25 cellular contexts compared by ENCODE assay signal in the genomic region with DNA sequence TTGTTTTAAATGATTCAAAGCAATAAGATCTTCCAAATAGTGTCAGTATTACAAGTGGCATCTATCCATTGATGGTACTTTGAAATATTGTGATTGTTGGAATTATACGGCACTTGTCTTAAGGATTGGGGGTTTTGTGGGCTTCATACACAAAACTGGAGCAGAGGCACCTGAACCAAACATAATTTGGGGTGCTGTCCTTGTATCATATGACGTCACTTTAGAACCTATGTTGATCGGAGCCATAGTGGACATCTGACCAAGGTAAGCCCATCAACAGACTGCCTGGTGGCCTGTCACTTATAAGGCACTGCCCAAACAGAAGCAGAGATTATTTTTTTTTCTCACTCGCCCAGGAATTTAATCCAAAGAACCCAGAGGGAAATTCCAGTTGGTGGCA.
"Had no signal": no experiment of that assay in that cellular context is flagged by ENCODE, and none has a peak within 500 bp of the region (broad histone marks: within the 10 kb centered on the region; RNA-seq: fewer than 3 reads in every experiment).

No MANE protein-coding gene starts in this region.

- H3K27me3 ChIP-seq: colonic mucosa, esophagus squamous epithelium, gastrocnemius medialis, heart right ventricle, left lung had no signal

- H3K36me3 Mint-ChIP-seq: mesothelial cell of epicardium had no signal

- H3K4me3 ChIP-seq: colonic mucosa, esophagus squamous epithelium, gastrocnemius medialis, heart right ventricle, left lung, lower lobe of right lung, mucosa of descending colon had no signal

- H3K27me3 Mint-ChIP-seq: dendritic cell treated with granulocyte-macrophage colony-stimulating factor and Interleukin-4, amounts not matched to agents 40 ng/mL and 50 ng/mL, for 4 days had no signal

- H3K4me3 Mint-ChIP-seq: dendritic cell treated with granulocyte-macrophage colony-stimulating factor and Interleukin-4, amounts not matched to agents 40 ng/mL and 50 ng/mL, for 4 days; effector memory CD8-positive, alpha-beta T cell; endodermal cell; mesothelial cell of epicardium had no signal

- H3K27ac Mint-ChIP-seq: effector memory CD8-positive, alpha-beta T cell; endodermal cell; mesothelial cell of epicardium had no signal

- H3K9me3 ChIP-seq: colonic mucosa, esophagus squamous epithelium, gastrocnemius medialis, heart right ventricle, left lung, lower lobe of right lung, mucosa of descending colon had no signal

- H3K36me3 ChIP-seq: colonic mucosa, esophagus squamous epithelium, gastrocnemius medialis, heart right ventricle, left lung, lower lobe of right lung had no signal

- H3K27ac ChIP-seq: colonic mucosa, epithelial cell of prostate, esophagus squamous epithelium, gastrocnemius medialis, heart right ventricle, left lung, lower lobe of right lung had no signal

- ATAC-seq: effector memory CD8-positive, alpha-beta T cell; esophagus mucosa; gastrocnemius medialis; heart right ventricle; left cardiac atrium; left lung; left ventricle myocardium superior; lower lobe of right lung; mucosa of descending colon had no signal

- H3K9me3 Mint-ChIP-seq: dendritic cell treated with granulocyte-macrophage colony-stimulating factor and Interleukin-4, amounts not matched to agents 40 ng/mL and 50 ng/mL, for 4 days; effector memory CD8-positive, alpha-beta T cell; endodermal cell; mesothelial cell of epicardium; naive B cell had no signal

- DNase-seq: colonic mucosa; cortex of kidney; effector CD8-positive, alpha-beta T cell; effector memory CD8-positive, alpha-beta T cell; endodermal cell; erythroblast; esophagus squamous epithelium; foreskin fibroblast; foreskin melanocyte; gastrocnemius medialis; glutamatergic neuron; head of caudate nucleus; heart right ventricle; hippocampal formation; left cardiac atrium; left lung; left ventricle myocardium superior; lower lobe of right lung; mesenchymal stem cell; mucosa of descending colon; naive B cell had no signal
